Comparison of ENCODE assay signal across 1 cellular context in genomic region chr16:57846931-57847330, GRCh38. TPM values are rescaled to one million over a fixed set of nuclear protein-coding genes. Genes with fewer than 3 reads are reported as not detected.
"Had no signal": no experiment of that assay in that cellular context is flagged by ENCODE, and none has a peak within 500 bp of the region (broad histone marks: within the 10 kb centered on the region; RNA-seq: fewer than 3 reads in every experiment).

No MANE protein-coding gene starts in this region.

RNA-seq across cellular contexts. Expression of gene KIFC3, which starts 44.6 kb away (rescaled TPM):
- total RNA-seq: T-helper 2 cell treated with Interferon-gamma antibody and Interleukin-4, amounts not matched to agents 100 ng/mL and 5 ng/mL, for 36 hours had no signal
